In genomic region chr3:79516795-79517194, GRCh38 we compare ENCODE assay signal across 21 cellular contexts.
A peak's percentile ranks its signal among the peaks of the same experiment; 100 is the strongest.
DNase-seq lines count a peak whose midpoint lies in the region; ATAC-seq, FAIRE-seq and TF ChIP-seq lines count a peak whose summit lies in the region.
"Had no signal": no experiment of that assay in that cellular context is flagged by ENCODE, and none has a peak within 500 bp of the region (broad histone marks: within the 10 kb centered on the region; RNA-seq: fewer than 3 reads in every experiment).

No MANE protein-coding gene starts in this region.

- in situ Hi-C loops in GM23248 (cut with MboI) = no loop called here

- no peaks in the 10 kb centered on the region; the same call in 1 of the 2 replicates for H3K27me3 ChIP-seq in GM23248 (replicated peaks; ENCODE audit: insufficient read depth)
- H3K27me3 ChIP-seq in astrocyte (ENCODE audit: insufficient read depth, low read length) = peaks cover 2% of the 10 kb centered on the region
- no peaks in the 10 kb centered on the region for H3K27me3 ChIP-seq in foreskin keratinocyte
- H3K27me3 ChIP-seq: BLaER1, MG63, SJCRH30 had no signal

- ATAC-seq in foreskin keratinocyte = peak; percentile 87
- ATAC-seq: HCT116, HepG2, Panc1, SK-N-SH treated with all-trans-retinoic acid at 6 μM for 48 hours had no signal

- no peak overlapping the region for H3K27ac Mint-ChIP-seq in astrocyte (ENCODE audit: unreplicated experiment)
- H3K27ac Mint-ChIP-seq: CD4-positive, CD25-positive, alpha-beta regulatory T cell had no signal

- no peaks in the 10 kb centered on the region for H3K36me3 Mint-ChIP-seq in astrocyte (ENCODE audit: low read depth, unreplicated experiment)
- H3K36me3 Mint-ChIP-seq: CD4-positive, CD25-positive, alpha-beta regulatory T cell had no signal

- no peak overlapping the region for H3K27ac ChIP-seq in GM23248
- H3K27ac ChIP-seq in astrocyte (ENCODE audit: low read depth, low read length) = no peak overlapping the region
- no peak overlapping the region for H3K27ac ChIP-seq in foreskin keratinocyte
- H3K27ac ChIP-seq: BLaER1, SJCRH30 had no signal

- TF ChIP-seq CTCF in astrocyte (IDR thresholded peaks at IDR 0.05; ENCODE audit: insufficient read depth, low read depth, low read length) = no peak
- no peak for TF ChIP-seq CTCF in foreskin keratinocyte (conservative IDR thresholded peaks at IDR 0.05)

- H3K4me3 Mint-ChIP-seq in astrocyte (ENCODE audit: unreplicated experiment) = no peak overlapping the region
- H3K4me3 Mint-ChIP-seq: CD4-positive, CD25-positive, alpha-beta regulatory T cell had no signal

- H3K79me2 ChIP-seq in GM23248 (ENCODE audit: insufficient read depth) = no peaks in the 10 kb centered on the region
- no peaks in the 10 kb centered on the region for H3K79me2 ChIP-seq in astrocyte (ENCODE audit: insufficient read depth, low read length)

- FAIRE-seq in astrocyte (lab: Jason Lieb, UNC) = no peak
- no peak for FAIRE-seq in RCC 7860 (lab: Jason Lieb, UNC)
- FAIRE-seq: A204.1, G401.6, HepG2 had no signal

- H4K20me1 ChIP-seq in GM23248 (ENCODE audit: insufficient read depth) (no peaks in the 10 kb centered on the region), astrocyte (ENCODE audit: insufficient read depth, low read length) (no peaks in the 10 kb centered on the region)
- H4K20me1 ChIP-seq: BLaER1 had no signal

- H3K36me3 ChIP-seq in GM23248 (ENCODE audit: low read depth) (no peaks in the 10 kb centered on the region), astrocyte (ENCODE audit: insufficient read depth, low read length) (no peaks in the 10 kb centered on the region)
- H3K36me3 ChIP-seq: BLaER1, MG63 had no signal

- H3K4me1 ChIP-seq in GM23248 (ENCODE audit: insufficient read depth) = peaks cover 8% of the 10 kb centered on the region; the same call in 1 of the 2 replicates
- no peaks in the 10 kb centered on the region for H3K4me1 ChIP-seq in astrocyte (ENCODE audit: insufficient read depth, low read length)
- peaks cover 12% of the 10 kb centered on the region for H3K4me1 ChIP-seq in foreskin keratinocyte
- H3K4me1 ChIP-seq: BLaER1 had no signal

- no peaks in the 10 kb centered on the region for H3K9me2 ChIP-seq in GM23248 (ENCODE audit: insufficient read depth)

- H3K4me1 Mint-ChIP-seq in astrocyte (ENCODE audit: low read depth, unreplicated experiment) = peaks cover 15% of the 10 kb centered on the region
- H3K4me1 Mint-ChIP-seq: CD4-positive, CD25-positive, alpha-beta regulatory T cell had no signal

- H3K9me3 ChIP-seq in GM23248 (ENCODE audit: low read depth) (no peaks in the 10 kb centered on the region), astrocyte (ENCODE audit: insufficient read depth, low read depth, low read length) (no peaks in the 10 kb centered on the region)
- H3K9me3 ChIP-seq: BLaER1, MG63, SJCRH30 had no signal

- H3K4me2 ChIP-seq in GM23248 (ENCODE audit: unreplicated experiment) = no peak overlapping the region
- H3K4me2 ChIP-seq in astrocyte (ENCODE audit: low read length) = peak overlapping the region; percentile 9
- H3K4me2 ChIP-seq: BLaER1 had no signal

- no peaks in the 10 kb centered on the region for H3K27me3 Mint-ChIP-seq in astrocyte (ENCODE audit: low read depth, unreplicated experiment)
- H3K27me3 Mint-ChIP-seq: CD4-positive, CD25-positive, alpha-beta regulatory T cell had no signal

- H3F3A ChIP-seq in GM23248 (ENCODE audit: insufficient read depth) = no peaks in the 10 kb centered on the region

- no peaks in the 10 kb centered on the region for H3K9me3 Mint-ChIP-seq in astrocyte (ENCODE audit: unreplicated experiment)

- DNase-seq in GM23248 (peak; percentile 9), M059J (ENCODE audit: low read depth) (peak; percentile 17), astrocyte (ENCODE audit: low read depth) (peak; percentile 32), foreskin keratinocyte (peak; percentile 20 to 57), RCC 7860 (ENCODE audit: low spot score) (no peak), SHP77 treated with DMSO at 0.1 percent for 48 hours (lab: John Stamatoyannopoulos, UW) (no peak)
- DNase-seq in activated CD4-positive, alpha-beta T cell treated with anti-CD3 and anti-CD28 coated beads for 1 hour = no peak
- DNase-seq: CD4-positive, CD25-positive, alpha-beta regulatory T cell; DMS153; Karpas-422; MG63; NCI-H2029; NCI-H526 treated with DMSO at 0.1 percent for 48 hours; SJCRH30 had no signal

- 51 to 52% methylated on average over 4 of the region's 4 CpGs for WGBS in GM23248 (ENCODE audit: low coverage in 1 of 2, low lambda C conversion rate in 2 of 2, missing lambda C conversion rate in 2 of 2), 2 experiments

- H3K9ac ChIP-seq in GM23248 (no peak overlapping the region), astrocyte (ENCODE audit: low read length) (no peak overlapping the region)
- H3K9ac ChIP-seq: BLaER1 had no signal

- H3K4me3 ChIP-seq in GM23248 = no peak overlapping the region
- no peak overlapping the region for H3K4me3 ChIP-seq in astrocyte (ENCODE audit: insufficient read depth, low read depth, low read length)
- H3K4me3 ChIP-seq: BLaER1, MG63, SJCRH30 had no signal

- H2AFZ ChIP-seq in GM23248 (no peak overlapping the region), astrocyte (ENCODE audit: low read depth, low read length) (peak overlapping the region; percentile 34)

Comparison
In these comparisons a context has a peak if more than half of its experiments do, and no peak if none do; other contexts are left out.
1. DNase-seq: peak in GM23248 (single experiment), M059J (single experiment), astrocyte (single experiment) and foreskin keratinocyte (2 of 2); none in activated CD4-positive, alpha-beta T cell treated with anti-CD3 and anti-CD28 coated beads for 1 hour (single experiment), RCC 7860 (single experiment) and SHP77 treated with DMSO at 0.1 percent for 48 hours (single experiment).